In the genomic region with DNA sequence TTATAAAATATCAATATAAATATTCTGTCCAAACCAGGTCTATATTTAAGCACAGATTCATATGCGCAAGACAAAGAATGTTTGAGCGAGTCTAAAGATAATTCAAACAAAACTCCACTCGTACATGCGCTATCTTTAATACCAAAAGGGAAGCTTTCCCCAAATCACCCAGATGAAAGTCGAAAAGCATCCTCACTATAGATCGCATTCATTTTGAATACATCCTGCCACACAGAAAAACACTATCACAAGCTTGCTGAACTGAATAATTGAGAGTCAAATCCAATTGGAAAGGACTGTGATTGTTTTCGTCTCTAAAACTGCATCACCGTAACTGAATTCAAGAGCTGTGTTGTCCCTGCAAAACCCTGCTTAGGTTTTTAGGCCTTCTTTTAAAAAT, we compare ENCODE assay signal across 13 cellular contexts. TPM values are rescaled to one million over a fixed set of nuclear protein-coding genes. Genes with fewer than 3 reads are reported as not detected.
DNase-seq lines count a peak whose midpoint lies in the region; ATAC-seq and TF ChIP-seq lines count a peak whose summit lies in the region.
"Had no signal": no experiment of that assay in that cellular context is flagged by ENCODE, and none has a peak within 500 bp of the region (broad histone marks: within the 10 kb centered on the region; RNA-seq: fewer than 3 reads in every experiment).

No MANE protein-coding gene starts in this region.

- H3K27ac ChIP-seq in CD8-positive, alpha-beta T cell (ENCODE audit: low read depth, low read length): peak overlapping the region; percentile 61
- H3K27ac ChIP-seq in trophoblast cell (ENCODE audit: low read depth, low read length): no peak overlapping the region
- H3K27ac ChIP-seq in brain microvascular endothelial cell: no peak overlapping the region

- no peak overlapping the region for H3K18ac ChIP-seq in trophoblast cell (ENCODE audit: low read length)

- no peaks in the 10 kb centered on the region for H3K27me3 ChIP-seq in CD8-positive, alpha-beta T cell (ENCODE audit: insufficient read depth, low read length)
- H3K27me3 ChIP-seq in trophoblast cell (ENCODE audit: insufficient read depth, low read length): no peaks in the 10 kb centered on the region
- H3K27me3 ChIP-seq in brain microvascular endothelial cell (replicated peaks): no peaks in the 10 kb centered on the region

- H4K12ac ChIP-seq in trophoblast cell (ENCODE audit: low read depth, low read length): no peak overlapping the region

- peak; percentile 11 for ATAC-seq in CD8-positive, alpha-beta T cell
- peak; percentile 4 for ATAC-seq in HG03025 (IDR thresholded peaks at IDR 0.05; ENCODE audit: low FRiP score, unreplicated experiment)
- no peak for ATAC-seq in activated CD8-positive, alpha-beta T cell treated with anti-CD3 and anti-CD28 coated beads for 36 hours
- peak in 1 of 3 donors; percentile 2 for ATAC-seq in natural killer cell
- no peak for ATAC-seq in HG03565 (IDR thresholded peaks at IDR 0.05; ENCODE audit: unreplicated experiment)

- CTCF ChIA-PET in CD8-positive, alpha-beta T cell (lab: Charles Lee): interaction anchor here (0.8 kb wide), 1 partner anchor 135 kb away, joined by 3 read pairs; no protein-coding TSS in a partner anchor
- CTCF ChIA-PET in activated CD8-positive, alpha-beta T cell treated with anti-CD3 and anti-CD28 coated beads for 36 hours (lab: Charles Lee): interaction anchor here (1.3 to 1.4 kb wide), 2 partner anchors 8 to 58 kb away, joined by 4 read pairs; no protein-coding TSS in a partner anchor

- peak overlapping the region; percentile 89 for H3K4me3 Mint-ChIP-seq in CD8-positive, alpha-beta T cell
- H3K4me3 Mint-ChIP-seq in activated CD8-positive, alpha-beta T cell treated with anti-CD3 and anti-CD28 coated beads for 36 hours: peak overlapping the region; percentile 83
- H3K4me3 Mint-ChIP-seq in natural killer cell: peak overlapping the region; percentile 90

- in situ Hi-C loops in brain microvascular endothelial cell (cut with HindIII; ENCODE audit: low pct_ligation_motif_present, low sequenced_read_pairs): no loop called here

- peaks cover 4% of the 10 kb centered on the region for H3K4me1 ChIP-seq in CD8-positive, alpha-beta T cell (ENCODE audit: insufficient read depth, low read length)
- no peaks in the 10 kb centered on the region for H3K4me1 ChIP-seq in trophoblast cell (ENCODE audit: control insufficient read depth in 1 of 2, insufficient read depth in 2 of 2, low read length in 2 of 2)

- no peak overlapping the region for H2BK5ac ChIP-seq in trophoblast cell (ENCODE audit: low read depth, low read length, poor library complexity)

- no peaks in the 10 kb centered on the region for H3K27me3 Mint-ChIP-seq in CD8-positive, alpha-beta T cell (ENCODE audit: low read depth)
- no peaks in the 10 kb centered on the region for H3K27me3 Mint-ChIP-seq in activated CD8-positive, alpha-beta T cell treated with anti-CD3 and anti-CD28 coated beads for 36 hours
- H3K27me3 Mint-ChIP-seq in natural killer cell (ENCODE audit: low read depth in 2 of 2): no peaks in the 10 kb centered on the region

- no peaks in the 10 kb centered on the region for H3K36me3 ChIP-seq in CD8-positive, alpha-beta T cell (ENCODE audit: insufficient read depth, low read length)
- no peaks in the 10 kb centered on the region for H3K36me3 ChIP-seq in trophoblast cell (ENCODE audit: control insufficient read depth in 1 of 2, insufficient read depth in 2 of 2, low read length in 2 of 2)
- H3K36me3 ChIP-seq in brain microvascular endothelial cell (replicated peaks): no peaks in the 10 kb centered on the region

- no peak for TF ChIP-seq CTCF in CD8-positive, alpha-beta T cell (IDR thresholded peaks at IDR 0.05)
- no peak for TF ChIP-seq CTCF in activated CD8-positive, alpha-beta T cell treated with anti-CD3 and anti-CD28 coated beads for 36 hours (IDR thresholded peaks at IDR 0.05)
- TF ChIP-seq CTCF in natural killer cell (IDR thresholded peaks at IDR 0.05) (no peak), brain microvascular endothelial cell (IDR thresholded peaks at IDR 0.05; ENCODE audit: low read depth, low read length, missing control alignments) (no peak)

- H3K79me1 ChIP-seq in trophoblast cell (ENCODE audit: low read length): no peaks in the 10 kb centered on the region

- no CpG with 5 or more reads among the region's 8 CpGs for WGBS in trophoblast cell (ENCODE audit: extremely low coverage, insufficient coverage, insufficient read length)

- H4K8ac ChIP-seq in trophoblast cell (ENCODE audit: low read depth, low read length): no peak overlapping the region

- H3K9me3 Mint-ChIP-seq in CD8-positive, alpha-beta T cell: no peaks in the 10 kb centered on the region
- no peaks in the 10 kb centered on the region for H3K9me3 Mint-ChIP-seq in activated CD8-positive, alpha-beta T cell treated with anti-CD3 and anti-CD28 coated beads for 36 hours
- H3K9me3 Mint-ChIP-seq in natural killer cell: no peaks in the 10 kb centered on the region

- no peak overlapping the region for H3K14ac ChIP-seq in trophoblast cell (ENCODE audit: low read length)

- H3K4ac ChIP-seq in trophoblast cell (ENCODE audit: low read depth, low read length): no peak overlapping the region

- H2BK12ac ChIP-seq in trophoblast cell (ENCODE audit: low read length): no peak overlapping the region

- POLR2A ChIA-PET in CD8-positive, alpha-beta T cell (lab: Charles Lee): no interaction called here
- POLR2A ChIA-PET in activated CD8-positive, alpha-beta T cell treated with anti-CD3 and anti-CD28 coated beads for 36 hours (lab: Charles Lee): interaction anchor here (1.5 kb wide), 1 partner anchor 11 kb away, joined by 3 read pairs; no protein-coding TSS in a partner anchor

- H3K36me3 Mint-ChIP-seq in CD8-positive, alpha-beta T cell: peaks cover 3% of the 10 kb centered on the region
- peaks cover 7% of the 10 kb centered on the region for H3K36me3 Mint-ChIP-seq in activated CD8-positive, alpha-beta T cell treated with anti-CD3 and anti-CD28 coated beads for 36 hours (ENCODE audit: low read depth)
- no peaks in the 10 kb centered on the region for H3K36me3 Mint-ChIP-seq in natural killer cell

- H4K91ac ChIP-seq in trophoblast cell (ENCODE audit: low read depth, low read length): no peak overlapping the region

- no peak overlapping the region for H3K9ac ChIP-seq in trophoblast cell (ENCODE audit: low read length)

- no peak overlapping the region for H3K23ac ChIP-seq in trophoblast cell (ENCODE audit: low read length)

- DNase-seq in CD8-positive, alpha-beta T cell: no peak
- no peak for DNase-seq in activated CD8-positive, alpha-beta T cell treated with anti-CD3 and anti-CD28 coated beads for 36 hours
- DNase-seq in natural killer cell (no peak), NCI-H748 (lab: John Stamatoyannopoulos, UW; ENCODE audit: unreplicated experiment) (no peak), trophoblast cell (no peak), brain microvascular endothelial cell (no peak)
- DNase-seq: activated CD4-positive, CD25-positive, alpha-beta regulatory T cell; Calu3; NCI-H2171 treated with DMSO at 0.1 percent for 48 hours; SHP77 had no signal

- peaks cover 24% of the 10 kb centered on the region for H3K4me1 Mint-ChIP-seq in CD8-positive, alpha-beta T cell (ENCODE audit: low read depth)
- peaks cover 19% of the 10 kb centered on the region for H3K4me1 Mint-ChIP-seq in activated CD8-positive, alpha-beta T cell treated with anti-CD3 and anti-CD28 coated beads for 36 hours (ENCODE audit: low read depth)
- H3K4me1 Mint-ChIP-seq in natural killer cell: peaks cover 13 to 19% of the 10 kb centered on the region in 2 donors

- intact Hi-C loops in CD8-positive, alpha-beta T cell (cut with DNase I, micrococcal nuclease): loop anchor here (1.0 to 5.0 kb wide), 3 partner anchors 75 to 310 kb away; a partner anchor contains a TSS
- intact Hi-C loops in activated CD8-positive, alpha-beta T cell treated with anti-CD3 and anti-CD28 coated beads for 36 hours (cut with micrococcal nuclease): loop anchor here (10.0 kb wide), 1 partner anchor 78 kb away; a partner anchor contains a TSS
- intact Hi-C loops in natural killer cell (cut with micrococcal nuclease): loop anchor here (5.0 to 10.0 kb wide), 2 partner anchors 75 to 308 kb away; a partner anchor contains a TSS

- H3K4me3 ChIP-seq in CD8-positive, alpha-beta T cell (ENCODE audit: low read depth, low read length): peak overlapping the region; percentile 48
- H3K4me3 ChIP-seq in trophoblast cell (ENCODE audit: low read depth, low read length): no peak overlapping the region
- H3K4me3 ChIP-seq in brain microvascular endothelial cell (ENCODE audit: low read depth, low read length): no peak overlapping the region

- no peaks in the 10 kb centered on the region for H3K79me2 ChIP-seq in trophoblast cell (ENCODE audit: control insufficient read depth, insufficient read depth, low read length, poor library complexity)

- no peak overlapping the region for H2BK120ac ChIP-seq in trophoblast cell (ENCODE audit: insufficient read depth, low read length, poor library complexity)

- H2AFZ ChIP-seq in trophoblast cell (ENCODE audit: insufficient read depth, low read length, poor library complexity): no peak overlapping the region

- no peaks in the 10 kb centered on the region for H3K9me3 ChIP-seq in CD8-positive, alpha-beta T cell (ENCODE audit: low read length)
- no peaks in the 10 kb centered on the region for H3K9me3 ChIP-seq in trophoblast cell (ENCODE audit: insufficient read depth, low read depth, low read length)

- H3K4me2 ChIP-seq in trophoblast cell (ENCODE audit: low read length): no peak overlapping the region

- H2AK5ac ChIP-seq in trophoblast cell (ENCODE audit: low read length): no peak overlapping the region

- peak overlapping the region; percentile 89 for H3K27ac Mint-ChIP-seq in CD8-positive, alpha-beta T cell
- H3K27ac Mint-ChIP-seq in activated CD8-positive, alpha-beta T cell treated with anti-CD3 and anti-CD28 coated beads for 36 hours: peak overlapping the region; percentile 94
- H3K27ac Mint-ChIP-seq in natural killer cell: peak overlapping the region; percentile 89 to 91

RNA-seq across cellular contexts. Expression of a gene that starts 0.7 kb away (rescaled TPM):
- total RNA-seq in CD8-positive, alpha-beta T cell: under 1 TPM; 0.22 to 0.31 TPM
- 1 to 10 TPM; 1.7 TPM for total RNA-seq in activated CD8-positive, alpha-beta T cell treated with anti-CD3 and anti-CD28 coated beads for 36 hours
- total RNA-seq in natural killer cell: 1 to 10 TPM; 2.2 to 4.7 (median 4.0) TPM
- polyA plus RNA-seq in trophoblast cell (2013): not detected in 2 replicates
- total RNA-seq: Calu3, endothelial cell of umbilical vein had no signal
- polyA plus RNA-seq: endothelial cell of umbilical vein had no signal

Comparison
In these comparisons a context has a peak if more than half of its experiments do, and no peak if none do; other contexts are left out.
1. ATAC-seq: peak in CD8-positive, alpha-beta T cell (single experiment) and HG03025 (single experiment); none in activated CD8-positive, alpha-beta T cell treated with anti-CD3 and anti-CD28 coated beads for 36 hours (single experiment) and HG03565 (single experiment).
2. Peak in every context shown above with its lines, with median percentiles within 50 percentile points of each other: H3K27ac Mint-ChIP-seq and H3K4me3 Mint-ChIP-seq.